In the genomic region with DNA sequence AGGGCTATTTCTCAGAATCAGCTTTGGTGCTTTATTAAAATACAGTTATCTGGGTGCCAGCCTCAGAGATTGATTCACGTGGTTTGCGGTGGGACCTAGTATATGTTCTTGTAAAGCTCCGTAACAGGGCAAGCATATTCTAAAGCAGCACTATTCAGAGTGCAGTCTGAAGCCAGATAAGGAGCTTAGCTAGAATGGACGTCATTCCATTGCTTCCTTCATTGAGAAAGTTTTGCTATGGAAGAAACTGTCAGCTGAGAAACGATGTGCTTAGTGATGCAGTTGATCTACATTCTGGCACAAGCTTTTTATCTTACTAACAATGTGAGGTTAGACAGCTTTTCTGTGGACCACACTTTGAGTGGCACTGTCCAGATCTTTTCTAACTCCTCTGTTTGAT, we compare ENCODE assay signal across 31 cellular contexts. TPM values are rescaled to one million over a fixed set of nuclear protein-coding genes. Genes with fewer than 3 reads are reported as not detected.
"Had no signal": no experiment of that assay in that cellular context is flagged by ENCODE, and none has a peak within 500 bp of the region (broad histone marks: within the 10 kb centered on the region; RNA-seq: fewer than 3 reads in every experiment).

No MANE protein-coding gene starts in this region.

- H3K36me3 ChIP-seq: cardiac muscle cell, gastrocnemius medialis, heart left ventricle had no signal

- H3K9me3 ChIP-seq: body of pancreas, colonic mucosa, esophagus squamous epithelium, gastrocnemius medialis, heart left ventricle had no signal

- H3K27me3 ChIP-seq: body of pancreas, cardiac muscle cell, colonic mucosa, esophagus squamous epithelium, foreskin keratinocyte, gastrocnemius medialis, heart left ventricle had no signal

- ATAC-seq: activated CD4-positive, CD25-positive, alpha-beta regulatory T cell treated with anti-CD3 and anti-CD28 coated beads, Interleukin-2, amount 50 U/mL, for 24 hours; activated CD8-positive, alpha-beta T cell treated with anti-CD3 and anti-CD28 coated beads for 36 hours; activated T-cell treated with anti-CD3 and anti-CD28 coated beads, Interleukin-2, amount 50 U/mL, for 4 hours; activated T-helper 17 cell treated with anti-CD3 and anti-CD28 coated beads, Interleukin-2, amount 50 U/mL, for 72 hours; body of pancreas; foreskin keratinocyte; gastrocnemius medialis; heart left ventricle; T-helper 17 cell had no signal

- DNase-seq: activated B cell treated with CpG ODN at 0.5 μM for 24 hours; activated CD4-positive, alpha-beta T cell treated with anti-CD3 and anti-CD28 coated beads for 48 hours; activated CD4-positive, alpha-beta T cell treated with anti-CD3 and anti-CD28 coated beads, Interleukin-2, amount 50 U/mL, for 1 hour; activated CD4-positive, alpha-beta T cell treated with anti-CD3 and anti-CD28 coated beads, Interleukin-2, amount 50 U/mL, for 48 hours; activated CD8-positive, alpha-beta memory T cell treated with anti-CD3 and anti-CD28 coated beads for 24 hours; activated CD8-positive, alpha-beta T cell treated with anti-CD3 and anti-CD28 coated beads for 36 hours; activated effector memory CD4-positive, alpha-beta T cell treated with Interleukin-2 at 50 U/mL for 16 hours; activated gamma-delta T cell treated with Interleukin-2 at 50 U/mL for 16 hours; activated naive CD4-positive, alpha-beta T cell treated with anti-CD3 and anti-CD28 coated beads, Interleukin-2, amount 50 U/mL, for 16 hours; activated naive CD4-positive, alpha-beta T cell treated with Interleukin-2 at 50 U/mL for 16 hours; activated T-cell treated with anti-CD3 and anti-CD28 coated beads, Interleukin-2, amount 50 U/mL, for 4 hours; amygdala; aorta; body of pancreas; central memory CD4-positive, alpha-beta T cell; cerebellar nuclear complex; colonic mucosa; effector CD8-positive, alpha-beta T cell; esophagus squamous epithelium; foreskin keratinocyte; gastrocnemius medialis; glutamatergic neuron; heart left ventricle; T-helper 1 cell; T-helper 17 cell; T1000; WERI-Rb-1 had no signal

- H3K27ac ChIP-seq: body of pancreas, cardiac muscle cell, colonic mucosa, epithelial cell of prostate, esophagus squamous epithelium, foreskin keratinocyte, gastrocnemius medialis, WERI-Rb-1 had no signal

- H3K4me1 ChIP-seq: body of pancreas, colonic mucosa, esophagus squamous epithelium, foreskin keratinocyte, gastrocnemius medialis had no signal

- H3K4me3 ChIP-seq: body of pancreas, cardiac muscle cell, colonic mucosa, esophagus squamous epithelium, gastrocnemius medialis, heart left ventricle had no signal

RNA-seq across cellular contexts. Expression of gene SLC44A3, which starts 26.1 kb away (rescaled TPM):
- total RNA-seq: activated B cell treated with CpG ODN at 0.5 μM for 24 hours; activated CD8-positive, alpha-beta T cell treated with anti-CD3 and anti-CD28 coated beads for 36 hours had no signal
